22 cellular contexts compared by ENCODE assay signal in genomic region chr4:5341151-5341925, GRCh38.
"Had no signal": no experiment of that assay in that cellular context is flagged by ENCODE, and none has a peak within 500 bp of the region (broad histone marks: within the 10 kb centered on the region; RNA-seq: fewer than 3 reads in every experiment).

No MANE protein-coding gene starts in this region.

- H3K36me3 ChIP-seq: brain microvascular endothelial cell, gastroesophageal sphincter, heart left ventricle, left lung, neural progenitor cell, prostate gland, right atrium auricular region, tibial nerve had no signal

- H3K9ac ChIP-seq: neural progenitor cell had no signal

- ATAC-seq: activated CD8-positive, alpha-beta T cell treated with anti-CD3 and anti-CD28 coated beads for 36 hours; gastroesophageal sphincter; heart left ventricle; left lung; mucosa of descending colon; naive thymus-derived CD4-positive, alpha-beta T cell had no signal

- H3K4me3 ChIP-seq: gastroesophageal sphincter, heart left ventricle, left lung, mucosa of descending colon, neural progenitor cell, prostate gland, right atrium auricular region, tibial nerve had no signal

- H3K27ac ChIP-seq: brain microvascular endothelial cell, gastroesophageal sphincter, heart left ventricle, left lung, neural progenitor cell, prostate gland, right atrium auricular region, tibial nerve had no signal

- H3K9me3 ChIP-seq: gastroesophageal sphincter, left lung, mucosa of descending colon, prostate gland, right atrium auricular region had no signal

- H3K27me3 ChIP-seq: brain microvascular endothelial cell, gastroesophageal sphincter, heart left ventricle, left lung, neural progenitor cell, right atrium auricular region, tibial nerve had no signal

- DNase-seq: activated CD4-positive, alpha-beta T cell treated with anti-CD3 and anti-CD28 coated beads, Interleukin-2, amount 10 ng/mL, durations not matched to agents 24 days and 14 days; activated CD8-positive, alpha-beta T cell treated with anti-CD3 and anti-CD28 coated beads for 36 hours; activated naive CD4-positive, alpha-beta T cell treated with anti-CD3 and anti-CD28 coated beads for 36 hours; activated T-cell treated with anti-CD3 and anti-CD28 coated beads, Interleukin-2, amount 50 U/mL, for 24 hours; anterior cingulate cortex; brain microvascular endothelial cell; central memory CD4-positive, alpha-beta T cell; erythroblast; heart left ventricle; left lung; mucosa of descending colon; naive thymus-derived CD4-positive, alpha-beta T cell; stimulated activated CD4-positive, alpha-beta T cell treated with anti-CD3 and anti-CD28 coated beads, Interleukin-12 subunit alpha, Interleukin-12 subunit beta, amount 100 ng/mL, for 4 hours; stimulated activated CD4-positive, alpha-beta T cell treated with anti-CD3 and anti-CD28 coated beads, Interleukin-1b, Interleukin-23, amount 100 ng/mL, for 48 hours; stimulated activated CD8-positive, alpha-beta memory T cell treated with anti-CD3 and anti-CD28 coated beads, Interleukin-4, amount 100 ng/mL, for 48 hours; stimulated activated naive CD4-positive, alpha-beta T cell treated with Interleukin-2 at 50 U/mL for 16 hours; substantia nigra had no signal

- H3K4me2 ChIP-seq: neural progenitor cell had no signal

- H2AFZ ChIP-seq: neural progenitor cell had no signal

- H3K4me1 ChIP-seq: gastroesophageal sphincter, heart left ventricle, left lung, neural progenitor cell, prostate gland, right atrium auricular region, tibial nerve had no signal
